Comparison of ENCODE assay signal across 19 cellular contexts in genomic region chr2:100145893-100146753, GRCh38. TPM values are rescaled to one million over a fixed set of nuclear protein-coding genes. Genes with fewer than 3 reads are reported as not detected.
"Had no signal": no experiment of that assay in that cellular context is flagged by ENCODE, and none has a peak within 500 bp of the region (broad histone marks: within the 10 kb centered on the region; RNA-seq: fewer than 3 reads in every experiment).

No MANE protein-coding gene starts in this region.

- H3K27ac Mint-ChIP-seq: endodermal cell; progenitor cell of endocrine pancreas; stimulated activated effector memory CD8-positive, alpha-beta T cell treated with anti-CD3 and anti-CD28 coated beads, Interleukin-12 subunit alpha, Interleukin-12 subunit beta, amount 100 ng/mL, for 72 hours; stimulated activated naive CD8-positive, alpha-beta T cell treated with anti-CD3 and anti-CD28 coated beads, Interleukin-15, Interleukin-2, amounts not matched to agents 100 ng/mL and 50 ng/mL, for 24 hours had no signal

- H3K9me3 Mint-ChIP-seq: endodermal cell had no signal

- H3K4me1 Mint-ChIP-seq: endodermal cell, neural crest cell had no signal

- H3K36me3 Mint-ChIP-seq: naive thymus-derived CD8-positive, alpha-beta T cell had no signal

- DNase-seq: effector CD4-positive, alpha-beta T cell; endodermal cell; erythroblast; heart right ventricle; hypothalamus; mammary epithelial cell; naive thymus-derived CD8-positive, alpha-beta T cell; nucleus accumbens; pancreas; right cardiac atrium; stimulated activated CD4-positive, alpha-beta T cell treated with anti-CD3 and anti-CD28 coated beads, Interleukin-2, amount 100 ng/mL, for 48 hours; stimulated activated CD8-positive, alpha-beta memory T cell treated with anti-CD3 and anti-CD28 coated beads, Interleukin-4, amount 100 ng/mL, for 48 hours; tibial artery; uterus had no signal

- ATAC-seq: heart right ventricle; left lobe of liver; naive thymus-derived CD8-positive, alpha-beta T cell; pancreas; right cardiac atrium; stimulated activated effector memory CD8-positive, alpha-beta T cell treated with anti-CD3 and anti-CD28 coated beads, Interleukin-12 subunit alpha, Interleukin-12 subunit beta, amount 100 ng/mL, for 72 hours had no signal

- H3K4me3 Mint-ChIP-seq: endodermal cell; naive thymus-derived CD8-positive, alpha-beta T cell; neural crest cell; stimulated activated effector memory CD8-positive, alpha-beta T cell treated with anti-CD3 and anti-CD28 coated beads, Interleukin-12 subunit alpha, Interleukin-12 subunit beta, amount 100 ng/mL, for 72 hours; stimulated activated naive CD8-positive, alpha-beta T cell treated with anti-CD3 and anti-CD28 coated beads, Interleukin-15, Interleukin-2, amounts not matched to agents 100 ng/mL and 50 ng/mL, for 24 hours had no signal

RNA-seq across cellular contexts. Expression of gene AFF3, which starts 3.7 kb away (rescaled TPM):
- total RNA-seq: mammary epithelial cell had no signal
